In the genomic region with DNA sequence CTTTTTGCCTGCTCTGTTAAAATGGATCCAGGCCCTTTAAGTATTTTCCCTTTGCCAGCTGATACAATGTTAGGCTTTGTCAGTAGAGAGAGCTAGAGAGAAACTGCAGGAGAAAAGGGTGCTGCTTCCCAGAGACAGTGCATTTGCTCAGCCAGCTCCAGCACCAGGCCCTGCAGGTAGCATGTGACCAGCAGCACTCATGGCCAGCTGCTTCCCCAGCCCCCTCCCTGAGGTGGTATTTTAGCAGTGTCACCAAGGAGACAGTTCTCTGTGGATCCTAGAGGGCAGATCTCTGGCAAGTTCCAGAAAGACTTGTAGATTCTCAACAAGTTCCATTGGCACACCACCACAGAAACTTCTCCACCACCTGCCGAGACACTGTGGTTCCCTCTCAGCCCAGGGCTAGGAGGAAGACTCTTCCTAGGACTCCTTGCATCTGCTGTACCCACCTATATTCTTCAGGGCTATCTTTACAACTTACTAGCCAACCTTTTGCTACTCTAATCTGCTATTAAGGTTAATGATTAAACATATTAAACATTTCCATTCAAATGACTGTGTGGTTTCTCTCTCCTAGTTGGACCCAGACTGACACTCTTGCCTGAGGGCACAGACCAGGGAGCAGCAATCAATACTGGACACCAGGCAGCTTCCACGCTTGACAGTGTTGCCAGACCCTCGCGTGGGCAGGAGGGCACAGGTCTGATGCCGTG, we compare ENCODE assay signal across 23 cellular contexts. TPM values are rescaled to one million over a fixed set of nuclear protein-coding genes. Genes with fewer than 3 reads are reported as not detected.
DNase-seq lines count a peak whose midpoint lies in the region; ATAC-seq, FAIRE-seq and TF ChIP-seq lines count a peak whose summit lies in the region.
"Had no signal": no experiment of that assay in that cellular context is flagged by ENCODE, and none has a peak within 500 bp of the region (broad histone marks: within the 10 kb centered on the region; RNA-seq: fewer than 3 reads in every experiment).

No MANE protein-coding gene starts in this region.

- H3K14ac ChIP-seq in mesenchymal stem cell (ENCODE audit: low read length in 2 of 2) = no peak overlapping the region

- CTCF ChIA-PET in MCF 10A (lab: Yijun Ruan, JAX) = no interaction called here
- CTCF ChIA-PET in mammary epithelial cell (lab: Charles Lee; ENCODE audit: low non-redundant PET) = no interaction called here

- POLR2A ChIA-PET in MCF 10A (lab: Yijun Ruan, JAX) = no interaction called here

- no peak for FAIRE-seq in astrocyte (lab: Jason Lieb, UNC)
- FAIRE-seq: GM12891 had no signal

- H4K20me1 ChIP-seq in mammary epithelial cell (ENCODE audit: insufficient read depth, low read length) (no peaks in the 10 kb centered on the region), astrocyte (ENCODE audit: insufficient read depth, low read length) (no peaks in the 10 kb centered on the region)

- no peaks in the 10 kb centered on the region for H3K79me1 ChIP-seq in mesenchymal stem cell (replicated peaks; ENCODE audit: low read length, poor library complexity, severe bottlenecking)

- H2BK15ac ChIP-seq in mesenchymal stem cell (ENCODE audit: low read depth, poor library complexity, severe bottlenecking) = no peak overlapping the region

- no peak overlapping the region for H2BK5ac ChIP-seq in mesenchymal stem cell (ENCODE audit: low read depth, low read length, poor library complexity, severe bottlenecking)

- H3K27me3 Mint-ChIP-seq in MCF 10A (ENCODE audit: insufficient read depth, unreplicated experiment) (no peaks in the 10 kb centered on the region), astrocyte (ENCODE audit: low read depth, unreplicated experiment) (no peaks in the 10 kb centered on the region), type B pancreatic cell (peaks cover 7% of the 10 kb centered on the region)
- H3K27me3 Mint-ChIP-seq in stimulated activated memory B cell treated with anti-CD40 and anti-IgM and Interleukin-4, amounts not matched to agents 10 μg/mL and 1 μg/mL and 100 μg/mL, for 72 hours = no peaks in the 10 kb centered on the region

- H3K27me3 ChIP-seq in mammary epithelial cell (ENCODE audit: insufficient read depth, low read length) (no peaks in the 10 kb centered on the region), astrocyte (ENCODE audit: insufficient read depth, low read length) (no peaks in the 10 kb centered on the region), mesenchymal stem cell (ENCODE audit: control insufficient read depth in 1 of 2, insufficient read depth in 1 of 2, low read length in 2 of 2) (no peaks in the 10 kb centered on the region)
- H3K27me3 ChIP-seq: SJCRH30 had no signal

- no peak overlapping the region for H4K91ac ChIP-seq in mesenchymal stem cell (ENCODE audit: low read length)

- dilution Hi-C loops in mammary epithelial cell (cut with HindIII; ENCODE audit: low sequenced_read_pairs) = no loop called here

- H3K23ac ChIP-seq in mesenchymal stem cell (ENCODE audit: low read length in 2 of 2) = no peak overlapping the region

- in situ Hi-C loops in mammary epithelial cell (cut with MboI; ENCODE audit: low sequenced_read_pairs in 2 of 2) = no loop called here
- in situ Hi-C loops in ACHN (cut with HindIII; ENCODE audit: low pct_ligation_motif_present, low pct_unique_long_range_greater_than_20kb, low sequenced_read_pairs) = no loop called here

- intact Hi-C loops in MCF 10A (cut with micrococcal nuclease) (no loop called here), mammary epithelial cell (cut with micrococcal nuclease) (no loop called here)

- H2AFZ ChIP-seq in mammary epithelial cell (ENCODE audit: low read depth, low read length) (no peak overlapping the region), astrocyte (ENCODE audit: low read depth, low read length) (no peak overlapping the region), mesenchymal stem cell (ENCODE audit: low read depth, low read length) (no peak overlapping the region)
- H2AFZ ChIP-seq: PC-9 had no signal

- H2AK5ac ChIP-seq in mesenchymal stem cell (ENCODE audit: low read length, severe bottlenecking) = peak overlapping the region; percentile 19

- no peak overlapping the region for H4K8ac ChIP-seq in mesenchymal stem cell (ENCODE audit: low read length)

- no peak overlapping the region for H3K4ac ChIP-seq in mesenchymal stem cell (ENCODE audit: low read depth in 1 of 2, low read length in 2 of 2)

- TF ChIP-seq CTCF in MCF 10A (IDR thresholded peaks at IDR 0.05; ENCODE audit: unreplicated experiment) = no peak
- no peak for TF ChIP-seq CTCF in mammary epithelial cell (conservative IDR thresholded peaks at IDR 0.05 in 1 of 2, IDR thresholded peaks at IDR 0.05 in 1 of 2; ENCODE audit: extremely low read depth in 1 of 2, insufficient read depth in 1 of 2, low read depth in 1 of 2, low read length in 2 of 2)
- no peak for TF ChIP-seq CTCF in astrocyte (IDR thresholded peaks at IDR 0.05; ENCODE audit: insufficient read depth, low read depth, low read length)
- no peak for TF ChIP-seq CTCF in type B pancreatic cell (conservative IDR thresholded peaks at IDR 0.05)

- H3K9me3 Mint-ChIP-seq in MCF 10A (ENCODE audit: unreplicated experiment) (peaks cover 8% of the 10 kb centered on the region), astrocyte (ENCODE audit: unreplicated experiment) (peaks cover 8% of the 10 kb centered on the region), type B pancreatic cell (peaks cover 19% of the 10 kb centered on the region)
- peaks cover 12% of the 10 kb centered on the region for H3K9me3 Mint-ChIP-seq in stimulated activated memory B cell treated with anti-CD40 and anti-IgM and Interleukin-4, amounts not matched to agents 10 μg/mL and 1 μg/mL and 100 μg/mL, for 72 hours

- no peak overlapping the region for H2BK12ac ChIP-seq in mesenchymal stem cell (ENCODE audit: low read length in 2 of 2)

- H3K4me1 ChIP-seq in mammary epithelial cell (ENCODE audit: insufficient read depth, low read length) = peaks cover 11% of the 10 kb centered on the region
- peaks cover 18% of the 10 kb centered on the region for H3K4me1 ChIP-seq in astrocyte (ENCODE audit: insufficient read depth, low read length)
- peaks cover 6% of the 10 kb centered on the region for H3K4me1 ChIP-seq in mesenchymal stem cell (ENCODE audit: control insufficient read depth, insufficient read depth, low read depth, low read length)
- H3K4me1 ChIP-seq: HAP-1 had no signal

- no peak for DNase-seq in MCF 10A (ENCODE audit: unreplicated experiment)
- DNase-seq in mammary epithelial cell = no peak
- DNase-seq in astrocyte (ENCODE audit: low read depth) = no peak
- no peak for DNase-seq in mesenchymal stem cell
- no peak for DNase-seq in type B pancreatic cell (ENCODE audit: extremely low spot score, unreplicated experiment)
- no peak for DNase-seq in ACHN
- DNase-seq: 8988T; DMS79 treated with DMSO at 0.1 percent for 48 hours; GF-D8; GOT3; NCI-H1930; NCI-H2107; NCI-H446; NCI-H526; NCI-H82; NK-92 treated with Interleukin-12 subunit alpha and Interleukin-12 subunit beta, amount 100 ng/mL, for 24 hours; PC-9; SJCRH30 had no signal

- no peak overlapping the region for H3K4me2 ChIP-seq in mammary epithelial cell (ENCODE audit: insufficient read depth, low read depth, low read length)
- no peak overlapping the region for H3K4me2 ChIP-seq in astrocyte (ENCODE audit: low read length)
- no peak overlapping the region for H3K4me2 ChIP-seq in mesenchymal stem cell (ENCODE audit: low read length, poor library complexity, severe bottlenecking)
- H3K4me2 ChIP-seq: PC-9 had no signal

- no peak overlapping the region for H3K9ac ChIP-seq in mammary epithelial cell (ENCODE audit: insufficient read depth, low read length)
- H3K9ac ChIP-seq in astrocyte (ENCODE audit: low read length) = no peak overlapping the region
- no peak overlapping the region for H3K9ac ChIP-seq in mesenchymal stem cell (ENCODE audit: low read length)

- H3K4me3 Mint-ChIP-seq in MCF 10A (ENCODE audit: unreplicated experiment) = no peak overlapping the region
- no peak overlapping the region for H3K4me3 Mint-ChIP-seq in astrocyte (ENCODE audit: unreplicated experiment)
- no peak overlapping the region for H3K4me3 Mint-ChIP-seq in type B pancreatic cell
- no peak overlapping the region for H3K4me3 Mint-ChIP-seq in stimulated activated memory B cell treated with anti-CD40 and anti-IgM and Interleukin-4, amounts not matched to agents 10 μg/mL and 1 μg/mL and 100 μg/mL, for 72 hours

- H3K4me3 ChIP-seq in mammary epithelial cell (replicated peaks in 1 of 3; ENCODE audit: insufficient read depth in 1 of 3, low read depth in 2 of 3, low read length in 3 of 3) (no peak overlapping the region), astrocyte (ENCODE audit: insufficient read depth, low read depth, low read length) (no peak overlapping the region), mesenchymal stem cell (ENCODE audit: insufficient read depth in 1 of 2, low read depth in 1 of 2, low read length in 2 of 2) (no peak overlapping the region)
- H3K4me3 ChIP-seq: HAP-1, PC-9, SJCRH30 had no signal

- no peak for ATAC-seq in stimulated activated memory B cell treated with anti-CD40 and anti-IgM and Interleukin-4, amounts not matched to agents 10 μg/mL and 1 μg/mL and 100 μg/mL, for 72 hours
- ATAC-seq in GM19463 (IDR thresholded peaks at IDR 0.05; ENCODE audit: unreplicated experiment) = no peak
- ATAC-seq: Right ventricle myocardium inferior had no signal

- no peaks in the 10 kb centered on the region for H3K79me2 ChIP-seq in mammary epithelial cell (ENCODE audit: insufficient read depth, low read length)
- H3K79me2 ChIP-seq in astrocyte (ENCODE audit: insufficient read depth, low read length) = no peaks in the 10 kb centered on the region

- peak overlapping the region; percentile 84 for H3K27ac Mint-ChIP-seq in MCF 10A (ENCODE audit: low read depth, unreplicated experiment)
- H3K27ac Mint-ChIP-seq in astrocyte (ENCODE audit: unreplicated experiment) = peak overlapping the region; percentile 98
- H3K27ac Mint-ChIP-seq in type B pancreatic cell = peak overlapping the region; percentile 10
- no peak overlapping the region for H3K27ac Mint-ChIP-seq in stimulated activated memory B cell treated with anti-CD40 and anti-IgM and Interleukin-4, amounts not matched to agents 10 μg/mL and 1 μg/mL and 100 μg/mL, for 72 hours

- H3K27ac ChIP-seq in mammary epithelial cell (ENCODE audit: insufficient read depth, low read depth, low read length) (no peak overlapping the region), astrocyte (ENCODE audit: low read depth, low read length) (no peak overlapping the region), mesenchymal stem cell (ENCODE audit: low read length, poor library complexity, severe bottlenecking) (no peak overlapping the region)
- H3K27ac ChIP-seq: PC-9, SJCRH30 had no signal

- WGBS in mammary epithelial cell (ENCODE audit: low coverage, missing lambda C conversion rate) = 92% methylated on average over 5 of the region's 5 CpGs
- WGBS in mesenchymal stem cell = 96% methylated on average over 5 of the region's 5 CpGs

- peaks cover 13% of the 10 kb centered on the region for H3K9me3 ChIP-seq in mammary epithelial cell (replicated peaks; ENCODE audit: insufficient read depth, low read length)
- H3K9me3 ChIP-seq in astrocyte (ENCODE audit: insufficient read depth, low read depth, low read length) = peaks cover 20% of the 10 kb centered on the region
- peaks cover 16% of the 10 kb centered on the region for H3K9me3 ChIP-seq in mesenchymal stem cell (ENCODE audit: control insufficient read depth, low read length)
- H3K9me3 ChIP-seq: HAP-1 had no signal

- H3K36me3 Mint-ChIP-seq in MCF 10A (ENCODE audit: insufficient read depth, unreplicated experiment) (no peaks in the 10 kb centered on the region), astrocyte (ENCODE audit: low read depth, unreplicated experiment) (peaks cover 4% of the 10 kb centered on the region), type B pancreatic cell (peaks cover 3% of the 10 kb centered on the region)
- no peaks in the 10 kb centered on the region for H3K36me3 Mint-ChIP-seq in stimulated activated memory B cell treated with anti-CD40 and anti-IgM and Interleukin-4, amounts not matched to agents 10 μg/mL and 1 μg/mL and 100 μg/mL, for 72 hours

- H3K36me3 ChIP-seq in mammary epithelial cell (ENCODE audit: insufficient read depth, low read length) = no peaks in the 10 kb centered on the region
- no peaks in the 10 kb centered on the region for H3K36me3 ChIP-seq in astrocyte (ENCODE audit: insufficient read depth, low read length)
- H3K36me3 ChIP-seq in mesenchymal stem cell (ENCODE audit: control insufficient read depth in 1 of 2, insufficient read depth in 2 of 2, low read depth in 1 of 2, low read length in 2 of 2) = peaks cover 0 to 12% of the 10 kb centered on the region in 2 experiments
- H3K36me3 ChIP-seq: HAP-1, SJCRH30 had no signal

- BruUV-seq in MCF 10A (replicated peaks; lab: Mats Ljungman, UMichigan) = no TSS peak
- BruUV-seq in mammary epithelial cell (replicated peaks; lab: Mats Ljungman, UMichigan) = no TSS peak

- H3K4me1 Mint-ChIP-seq in MCF 10A (ENCODE audit: insufficient read depth, unreplicated experiment) = peaks cover 21% of the 10 kb centered on the region
- H3K4me1 Mint-ChIP-seq in astrocyte (ENCODE audit: low read depth, unreplicated experiment) = peaks cover 38% of the 10 kb centered on the region
- H3K4me1 Mint-ChIP-seq in type B pancreatic cell (ENCODE audit: unreplicated experiment) = peaks cover 16% of the 10 kb centered on the region
- H3K4me1 Mint-ChIP-seq in stimulated activated memory B cell treated with anti-CD40 and anti-IgM and Interleukin-4, amounts not matched to agents 10 μg/mL and 1 μg/mL and 100 μg/mL, for 72 hours = no peaks in the 10 kb centered on the region

- H3K18ac ChIP-seq in mesenchymal stem cell (ENCODE audit: low read depth in 1 of 2, low read length in 2 of 2) = no peak overlapping the region

- no peak overlapping the region for H2BK120ac ChIP-seq in mesenchymal stem cell (ENCODE audit: low read depth, low read length)

RNA-seq across cellular contexts. Expression of gene ADAM12, which starts 35.7 kb away (rescaled TPM):
- total RNA-seq in MCF 10A (2022) (2.2 and 3.1 TPM in 2 replicates), mammary epithelial cell (1 to 10 TPM in 1 of 2 donors, under 1 TPM in 1; 0.26 to 8.2 TPM), astrocyte (100 and 126 TPM in 2 replicates), type B pancreatic cell (ENCODE audit: low replicate concordance) (5.2 and 31.6 TPM in 2 replicates)
- 0.59 TPM for polyA plus RNA-seq in mammary epithelial cell
- polyA minus RNA-seq in mammary epithelial cell = 0.10 TPM
- 42.5 TPM for polyA plus RNA-seq in mesenchymal stem cell (2013, experiment 1 of 2)
- polyA plus RNA-seq in mesenchymal stem cell (2013, experiment 2 of 2) = 42.9 TPM
